ENCODE assay signal across 1 cellular context in the genomic region with DNA sequence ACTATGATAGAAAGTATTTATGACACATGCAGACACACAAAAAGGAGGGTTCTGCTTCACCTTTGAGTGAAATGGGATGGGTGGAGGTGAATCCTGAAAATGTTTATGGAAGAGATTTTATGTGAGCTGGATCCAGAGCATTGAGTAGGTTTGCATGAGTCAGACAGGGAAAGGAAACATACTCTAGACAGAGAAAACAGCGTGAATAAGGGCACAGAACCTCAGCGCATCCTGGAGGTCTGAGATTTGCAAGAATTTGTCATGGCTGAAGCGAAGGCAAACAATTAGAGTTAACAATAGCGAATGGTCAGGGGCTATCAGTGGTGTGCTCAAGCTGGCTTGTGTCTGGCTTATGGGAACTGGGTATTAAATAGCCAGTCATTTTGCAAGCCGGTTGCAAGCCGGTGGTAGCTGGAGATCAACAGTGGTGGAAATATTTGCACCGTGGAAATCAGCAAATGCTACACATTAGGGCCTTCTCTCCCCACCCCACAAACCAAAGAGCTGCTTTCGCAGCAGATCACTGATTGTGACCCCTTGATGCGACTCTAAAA.
TF ChIP-seq lines count a peak whose summit lies in the region.

No MANE protein-coding gene starts in this region.

TF ChIP-seq in WTC11, 78 proteins besides CTCF, POLR2A, EP300 and RAD21 (continued from another document):
- TF ChIP-seq, protein P1, sequence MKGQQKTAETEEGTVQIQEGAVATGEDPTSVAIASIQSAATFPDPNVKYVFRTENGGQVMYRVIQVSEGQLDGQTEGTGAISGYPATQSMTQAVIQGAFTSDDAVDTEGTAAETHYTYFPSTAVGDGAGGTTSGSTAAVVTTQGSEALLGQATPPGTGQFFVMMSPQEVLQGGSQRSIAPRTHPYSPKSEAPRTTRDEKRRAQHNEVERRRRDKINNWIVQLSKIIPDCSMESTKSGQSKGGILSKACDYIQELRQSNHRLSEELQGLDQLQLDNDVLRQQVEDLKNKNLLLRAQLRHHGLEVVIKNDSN (CRISPR knock-in tag; IDR thresholded peaks at IDR 0.05), result no peak
- TF ChIP-seq MXD4 (CRISPR knock-in tag; IDR thresholded peaks at IDR 0.05; ENCODE audit: borderline replicate concordance) (no peak), NFYB (CRISPR knock-in tag; conservative IDR thresholded peaks at IDR 0.05; ENCODE audit: low read depth) (no peak), SMAD3 (CRISPR knock-in tag; IDR thresholded peaks at IDR 0.05; ENCODE audit: borderline replicate concordance) (no peak)
